ENCODE assay signal across 1 cellular context in the genomic region with DNA sequence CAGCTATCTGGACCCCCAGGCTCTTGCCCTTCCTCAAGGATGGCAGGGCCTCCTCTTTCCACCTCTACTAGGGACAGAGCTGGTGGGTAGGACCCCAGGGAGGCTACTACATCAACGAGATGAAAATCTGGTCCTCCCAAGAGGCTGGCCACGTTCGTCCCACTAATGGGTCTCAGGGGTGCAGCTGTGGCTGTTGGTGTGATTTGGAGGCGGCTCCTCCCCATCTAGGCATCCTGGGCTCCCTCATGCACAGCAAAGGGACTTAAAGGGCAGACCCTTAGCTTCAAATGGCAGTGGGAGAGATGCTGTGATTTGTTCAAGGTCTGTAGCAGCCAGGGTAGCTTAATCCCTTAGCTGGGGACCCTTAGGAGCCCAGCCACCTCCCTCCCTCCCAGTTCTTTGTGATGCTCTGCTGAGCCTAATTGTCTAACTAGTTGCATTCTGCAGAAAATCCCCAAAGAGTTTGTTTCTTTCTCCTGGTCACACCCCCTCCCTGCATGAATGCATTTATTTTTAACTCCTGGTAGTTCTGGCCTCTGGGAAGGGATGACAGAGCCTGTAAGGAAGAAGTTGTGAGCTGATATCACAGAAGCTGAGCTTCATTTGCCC.
TF ChIP-seq lines count a peak whose summit lies in the region.

No MANE protein-coding gene starts in this region.

TF ChIP-seq in GM23338, 12 proteins besides CTCF, POLR2A, EP300 and RAD21 (continued from another document):
- TF ChIP-seq EZH2 (IDR thresholded peaks at IDR 0.05; ENCODE audit: low read depth, unreplicated experiment) (no peak), ZNF331 (CRISPR knock-in tag; IDR thresholded peaks at IDR 0.05; ENCODE audit: low read depth) (no peak), STAT1 (IDR thresholded peaks at IDR 0.05; ENCODE audit: unreplicated experiment) (no peak), JUNB (IDR thresholded peaks at IDR 0.05; ENCODE audit: unreplicated experiment) (no peak), ZNF462 (CRISPR knock-in tag; IDR thresholded peaks at IDR 0.05) (no peak), EZH2phosphoT487 (IDR thresholded peaks at IDR 0.05; ENCODE audit: unreplicated experiment) (no peak), REST (IDR thresholded peaks at IDR 0.05; ENCODE audit: unreplicated experiment) (no peak), CREB1 (CRISPR knock-in tag; IDR thresholded peaks at IDR 0.05; ENCODE audit: low read depth) (no peak), POLR2AphosphoS5 (IDR thresholded peaks at IDR 0.05; ENCODE audit: low read depth) (no peak)
TF ChIP-seq in GM23338: peak in this region for 0.
